ENCODE assay signal across 1 cellular context in the genomic region with DNA sequence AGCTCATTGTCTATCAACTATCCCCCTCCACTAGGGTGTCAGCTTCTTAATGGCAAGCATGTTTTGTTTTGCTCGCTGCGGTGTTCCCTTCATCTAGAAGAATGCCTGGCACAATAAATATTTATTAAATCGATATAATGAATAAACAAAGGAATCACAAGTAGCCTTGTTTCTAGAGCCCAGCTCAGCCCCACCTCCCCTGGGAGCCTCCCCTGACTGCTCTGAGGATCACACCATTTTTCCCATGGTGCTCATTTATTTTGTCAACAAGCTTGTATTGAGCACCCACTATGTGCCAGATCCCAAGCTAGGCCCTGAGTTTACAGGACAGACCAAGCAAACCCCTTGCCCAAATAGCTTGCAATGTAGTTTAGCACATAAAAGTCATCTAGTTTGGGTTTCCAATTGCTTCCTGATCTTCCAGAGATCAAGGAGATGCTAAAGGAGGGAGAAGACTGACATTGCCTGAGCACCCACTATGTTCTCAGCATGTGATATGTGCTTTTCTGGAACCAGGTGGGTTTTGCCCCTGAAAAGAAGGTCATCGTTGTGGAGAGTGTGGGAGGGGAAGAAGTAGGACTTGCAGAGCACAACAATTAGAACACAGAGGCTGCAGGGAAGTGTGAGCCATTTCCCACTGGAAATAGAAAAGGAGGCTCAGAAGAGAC.
TF ChIP-seq lines count a peak whose summit lies in the region.

No MANE protein-coding gene starts in this region.

TF ChIP-seq in HepG2, 621 proteins besides CTCF, POLR2A, EP300 and RAD21 (continued from another document):
- TF ChIP-seq ZBTB42 (CRISPR knock-in tag; IDR thresholded peaks at IDR 0.05) (no peak), ATRX (CRISPR knock-in tag; IDR thresholded peaks at IDR 0.05; ENCODE audit: borderline replicate concordance) (no peak), JUNB (CRISPR knock-in tag; IDR thresholded peaks at IDR 0.05; ENCODE audit: borderline replicate concordance) (no peak), ZNF670 (CRISPR knock-in tag; IDR thresholded peaks at IDR 0.05; ENCODE audit: borderline replicate concordance) (no peak), RARA (CRISPR knock-in tag; IDR thresholded peaks at IDR 0.05) (peak; percentile 28; the same call in 1 of the 2 replicates), ADNP (CRISPR knock-in tag; IDR thresholded peaks at IDR 0.05) (no peak), ZNF12 (CRISPR knock-in tag; IDR thresholded peaks at IDR 0.05) (no peak), PHF21A (CRISPR knock-in tag; IDR thresholded peaks at IDR 0.05) (0 out of 2 replicates have a peak, but pooled peaks have one; percentile 26), ZNF724P (CRISPR knock-in tag; IDR thresholded peaks at IDR 0.05; ENCODE audit: borderline replicate concordance) (no peak), TFDP1 (CRISPR knock-in tag; IDR thresholded peaks at IDR 0.05; ENCODE audit: borderline replicate concordance) (no peak), ZNF180 (CRISPR knock-in tag; IDR thresholded peaks at IDR 0.05; ENCODE audit: borderline replicate concordance, low read depth) (no peak), ZNF558 (CRISPR knock-in tag; IDR thresholded peaks at IDR 0.05; ENCODE audit: borderline replicate concordance) (0 out of 2 replicates have a peak, but pooled peaks have one; percentile 28), PTBP1 (IDR thresholded peaks at IDR 0.05; ENCODE audit: low read depth, low read length, poor library complexity, severe bottlenecking) (no peak), ZNF468 (CRISPR knock-in tag; IDR thresholded peaks at IDR 0.05) (no peak), GTF3A (CRISPR knock-in tag; conservative IDR thresholded peaks at IDR 0.05) (no peak), ETV6 (CRISPR knock-in tag; conservative IDR thresholded peaks at IDR 0.05) (no peak), SIN3B (IDR thresholded peaks at IDR 0.05; ENCODE audit: low read length) (no peak), KLF6 (CRISPR knock-in tag; IDR thresholded peaks at IDR 0.05) (no peak), SP2 (CRISPR knock-in tag; IDR thresholded peaks at IDR 0.05) (no peak), DR1 (CRISPR knock-in tag; IDR thresholded peaks at IDR 0.05) (no peak), CREM (IDR thresholded peaks at IDR 0.05) (peak; percentile 51; the same call in 1 of the 2 replicates), CREM (CRISPR knock-in tag; IDR thresholded peaks at IDR 0.05) (no peak), SRY (CRISPR knock-in tag; IDR thresholded peaks at IDR 0.05) (no peak), FOXP1 (IDR thresholded peaks at IDR 0.05) (no peak), FOXP1 (CRISPR knock-in tag; IDR thresholded peaks at IDR 0.05) (peak; percentile 72), DNMT3B (CRISPR knock-in tag; conservative IDR thresholded peaks at IDR 0.05) (no peak)
- TF ChIP-seq, protein P1, sequence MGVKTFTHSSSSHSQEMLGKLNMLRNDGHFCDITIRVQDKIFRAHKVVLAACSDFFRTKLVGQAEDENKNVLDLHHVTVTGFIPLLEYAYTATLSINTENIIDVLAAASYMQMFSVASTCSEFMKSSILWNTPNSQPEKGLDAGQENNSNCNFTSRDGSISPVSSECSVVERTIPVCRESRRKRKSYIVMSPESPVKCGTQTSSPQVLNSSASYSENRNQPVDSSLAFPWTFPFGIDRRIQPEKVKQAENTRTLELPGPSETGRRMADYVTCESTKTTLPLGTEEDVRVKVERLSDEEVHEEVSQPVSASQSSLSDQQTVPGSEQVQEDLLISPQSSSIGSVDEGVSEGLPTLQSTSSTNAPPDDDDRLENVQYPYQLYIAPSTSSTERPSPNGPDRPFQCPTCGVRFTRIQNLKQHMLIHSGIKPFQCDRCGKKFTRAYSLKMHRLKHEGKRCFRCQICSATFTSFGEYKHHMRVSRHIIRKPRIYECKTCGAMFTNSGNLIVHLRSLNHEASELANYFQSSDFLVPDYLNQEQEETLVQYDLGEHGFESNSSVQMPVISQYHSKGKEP (CRISPR knock-in tag; IDR thresholded peaks at IDR 0.05): no peak
- TF ChIP-seq, protein P2, sequence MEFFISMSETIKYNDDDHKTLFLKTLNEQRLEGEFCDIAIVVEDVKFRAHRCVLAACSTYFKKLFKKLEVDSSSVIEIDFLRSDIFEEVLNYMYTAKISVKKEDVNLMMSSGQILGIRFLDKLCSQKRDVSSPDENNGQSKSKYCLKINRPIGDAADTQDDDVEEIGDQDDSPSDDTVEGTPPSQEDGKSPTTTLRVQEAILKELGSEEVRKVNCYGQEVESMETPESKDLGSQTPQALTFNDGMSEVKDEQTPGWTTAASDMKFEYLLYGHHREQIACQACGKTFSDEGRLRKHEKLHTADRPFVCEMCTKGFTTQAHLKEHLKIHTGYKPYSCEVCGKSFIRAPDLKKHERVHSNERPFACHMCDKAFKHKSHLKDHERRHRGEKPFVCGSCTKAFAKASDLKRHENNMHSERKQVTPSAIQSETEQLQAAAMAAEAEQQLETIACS (CRISPR knock-in tag; IDR thresholded peaks at IDR 0.05): no peak
- TF ChIP-seq, protein P3, sequence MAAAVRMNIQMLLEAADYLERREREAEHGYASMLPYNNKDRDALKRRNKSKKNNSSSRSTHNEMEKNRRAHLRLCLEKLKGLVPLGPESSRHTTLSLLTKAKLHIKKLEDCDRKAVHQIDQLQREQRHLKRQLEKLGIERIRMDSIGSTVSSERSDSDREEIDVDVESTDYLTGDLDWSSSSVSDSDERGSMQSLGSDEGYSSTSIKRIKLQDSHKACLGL (CRISPR knock-in tag; IDR thresholded peaks at IDR 0.05): no peak
- TF ChIP-seq, protein P4, sequence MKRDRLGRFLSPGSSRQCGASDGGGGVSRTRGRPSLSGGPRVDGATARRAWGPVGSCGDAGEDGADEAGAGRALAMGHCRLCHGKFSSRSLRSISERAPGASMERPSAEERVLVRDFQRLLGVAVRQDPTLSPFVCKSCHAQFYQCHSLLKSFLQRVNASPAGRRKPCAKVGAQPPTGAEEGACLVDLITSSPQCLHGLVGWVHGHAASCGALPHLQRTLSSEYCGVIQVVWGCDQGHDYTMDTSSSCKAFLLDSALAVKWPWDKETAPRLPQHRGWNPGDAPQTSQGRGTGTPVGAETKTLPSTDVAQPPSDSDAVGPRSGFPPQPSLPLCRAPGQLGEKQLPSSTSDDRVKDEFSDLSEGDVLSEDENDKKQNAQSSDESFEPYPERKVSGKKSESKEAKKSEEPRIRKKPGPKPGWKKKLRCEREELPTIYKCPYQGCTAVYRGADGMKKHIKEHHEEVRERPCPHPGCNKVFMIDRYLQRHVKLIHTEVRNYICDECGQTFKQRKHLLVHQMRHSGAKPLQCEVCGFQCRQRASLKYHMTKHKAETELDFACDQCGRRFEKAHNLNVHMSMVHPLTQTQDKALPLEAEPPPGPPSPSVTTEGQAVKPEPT (CRISPR knock-in tag; IDR thresholded peaks at IDR 0.05; ENCODE audit: low read depth): no peak
- TF ChIP-seq, protein P5, sequence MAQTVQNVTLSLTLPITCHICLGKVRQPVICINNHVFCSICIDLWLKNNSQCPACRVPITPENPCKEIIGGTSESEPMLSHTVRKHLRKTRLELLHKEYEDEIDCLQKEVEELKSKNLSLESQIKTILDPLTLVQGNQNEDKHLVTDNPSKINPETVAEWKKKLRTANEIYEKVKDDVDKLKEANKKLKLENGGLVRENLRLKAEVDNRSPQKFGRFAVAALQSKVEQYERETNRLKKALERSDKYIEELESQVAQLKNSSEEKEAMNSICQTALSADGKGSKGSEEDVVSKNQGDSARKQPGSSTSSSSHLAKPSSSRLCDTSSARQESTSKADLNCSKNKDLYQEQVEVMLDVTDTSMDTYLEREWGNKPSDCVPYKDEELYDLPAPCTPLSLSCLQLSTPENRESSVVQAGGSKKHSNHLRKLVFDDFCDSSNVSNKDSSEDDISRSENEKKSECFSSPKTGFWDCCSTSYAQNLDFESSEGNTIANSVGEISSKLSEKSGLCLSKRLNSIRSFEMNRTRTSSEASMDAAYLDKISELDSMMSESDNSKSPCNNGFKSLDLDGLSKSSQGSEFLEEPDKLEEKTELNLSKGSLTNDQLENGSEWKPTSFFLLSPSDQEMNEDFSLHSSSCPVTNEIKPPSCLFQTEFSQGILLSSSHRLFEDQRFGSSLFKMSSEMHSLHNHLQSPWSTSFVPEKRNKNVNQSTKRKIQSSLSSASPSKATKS (CRISPR knock-in tag; IDR thresholded peaks at IDR 0.05): no peak
- TF ChIP-seq, protein P6, sequence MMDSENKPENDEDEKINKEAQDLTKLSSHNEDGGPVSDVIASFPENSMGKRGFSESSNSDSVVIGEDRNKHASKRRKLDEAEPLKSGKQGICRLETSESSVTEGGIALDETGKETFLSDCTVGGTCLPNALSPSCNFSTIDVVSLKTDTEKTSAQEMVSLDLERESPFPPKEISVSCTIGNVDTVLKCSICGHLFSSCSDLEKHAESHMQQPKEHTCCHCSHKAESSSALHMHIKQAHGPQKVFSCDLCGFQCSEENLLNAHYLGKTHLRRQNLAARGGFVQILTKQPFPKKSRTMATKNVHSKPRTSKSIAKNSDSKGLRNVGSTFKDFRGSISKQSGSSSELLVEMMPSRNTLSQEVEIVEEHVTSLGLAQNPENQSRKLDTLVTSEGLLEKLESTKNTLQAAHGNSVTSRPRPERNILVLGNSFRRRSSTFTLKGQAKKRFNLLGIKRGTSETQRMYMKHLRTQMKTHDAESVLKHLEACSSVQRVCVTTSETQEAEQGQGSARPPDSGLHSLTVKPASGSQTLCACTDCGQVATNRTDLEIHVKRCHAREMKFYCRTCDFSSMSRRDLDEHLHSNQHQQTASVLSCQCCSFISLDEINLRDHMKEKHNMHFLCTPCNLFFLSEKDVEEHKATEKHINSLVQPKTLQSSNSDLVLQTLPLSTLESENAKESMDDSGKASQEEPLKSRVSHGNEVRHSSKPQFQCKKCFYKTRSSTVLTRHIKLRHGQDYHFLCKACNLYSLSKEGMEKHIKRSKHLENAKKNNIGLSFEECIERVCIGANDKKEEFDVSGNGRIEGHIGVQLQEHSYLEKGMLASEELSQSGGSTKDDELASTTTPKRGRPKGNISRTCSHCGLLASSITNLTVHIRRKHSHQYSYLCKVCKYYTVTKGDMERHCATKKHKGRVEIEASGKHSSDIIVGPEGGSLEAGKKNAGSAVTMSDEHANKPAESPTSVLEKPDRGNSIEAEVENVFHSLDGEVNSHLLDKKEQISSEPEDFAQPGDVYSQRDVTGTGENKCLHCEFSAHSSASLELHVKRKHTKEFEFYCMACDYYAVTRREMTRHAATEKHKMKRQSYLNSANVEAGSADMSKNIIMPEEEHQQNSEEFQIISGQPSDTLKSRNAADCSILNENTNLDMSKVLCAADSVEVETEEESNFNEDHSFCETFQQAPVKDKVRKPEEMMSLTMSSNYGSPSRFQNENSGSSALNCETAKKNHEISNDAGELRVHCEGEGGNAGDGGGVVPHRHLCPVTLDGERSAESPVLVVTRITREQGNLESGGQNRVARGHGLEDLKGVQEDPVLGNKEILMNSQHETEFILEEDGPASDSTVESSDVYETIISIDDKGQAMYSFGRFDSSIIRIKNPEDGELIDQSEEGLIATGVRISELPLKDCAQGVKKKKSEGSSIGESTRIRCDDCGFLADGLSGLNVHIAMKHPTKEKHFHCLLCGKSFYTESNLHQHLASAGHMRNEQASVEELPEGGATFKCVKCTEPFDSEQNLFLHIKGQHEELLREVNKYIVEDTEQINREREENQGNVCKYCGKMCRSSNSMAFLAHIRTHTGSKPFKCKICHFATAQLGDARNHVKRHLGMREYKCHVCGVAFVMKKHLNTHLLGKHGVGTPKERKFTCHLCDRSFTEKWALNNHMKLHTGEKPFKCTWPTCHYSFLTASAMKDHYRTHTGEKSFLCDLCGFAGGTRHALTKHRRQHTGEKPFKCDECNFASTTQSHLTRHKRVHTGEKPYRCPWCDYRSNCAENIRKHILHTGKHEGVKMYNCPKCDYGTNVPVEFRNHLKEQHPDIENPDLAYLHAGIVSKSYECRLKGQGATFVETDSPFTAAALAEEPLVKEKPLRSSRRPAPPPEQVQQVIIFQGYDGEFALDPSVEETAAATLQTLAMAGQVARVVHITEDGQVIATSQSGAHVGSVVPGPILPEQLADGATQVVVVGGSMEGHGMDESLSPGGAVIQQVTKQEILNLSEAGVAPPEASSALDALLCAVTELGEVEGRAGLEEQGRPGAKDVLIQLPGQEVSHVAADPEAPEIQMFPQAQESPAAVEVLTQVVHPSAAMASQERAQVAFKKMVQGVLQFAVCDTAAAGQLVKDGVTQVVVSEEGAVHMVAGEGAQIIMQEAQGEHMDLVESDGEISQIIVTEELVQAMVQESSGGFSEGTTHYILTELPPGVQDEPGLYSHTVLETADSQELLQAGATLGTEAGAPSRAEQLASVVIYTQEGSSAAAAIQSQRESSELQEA (CRISPR knock-in tag; IDR thresholded peaks at IDR 0.05; ENCODE audit: not compliant biosample characterization): no peak
